Comparison of ENCODE assay signal across 32 cellular contexts in the genomic region with DNA sequence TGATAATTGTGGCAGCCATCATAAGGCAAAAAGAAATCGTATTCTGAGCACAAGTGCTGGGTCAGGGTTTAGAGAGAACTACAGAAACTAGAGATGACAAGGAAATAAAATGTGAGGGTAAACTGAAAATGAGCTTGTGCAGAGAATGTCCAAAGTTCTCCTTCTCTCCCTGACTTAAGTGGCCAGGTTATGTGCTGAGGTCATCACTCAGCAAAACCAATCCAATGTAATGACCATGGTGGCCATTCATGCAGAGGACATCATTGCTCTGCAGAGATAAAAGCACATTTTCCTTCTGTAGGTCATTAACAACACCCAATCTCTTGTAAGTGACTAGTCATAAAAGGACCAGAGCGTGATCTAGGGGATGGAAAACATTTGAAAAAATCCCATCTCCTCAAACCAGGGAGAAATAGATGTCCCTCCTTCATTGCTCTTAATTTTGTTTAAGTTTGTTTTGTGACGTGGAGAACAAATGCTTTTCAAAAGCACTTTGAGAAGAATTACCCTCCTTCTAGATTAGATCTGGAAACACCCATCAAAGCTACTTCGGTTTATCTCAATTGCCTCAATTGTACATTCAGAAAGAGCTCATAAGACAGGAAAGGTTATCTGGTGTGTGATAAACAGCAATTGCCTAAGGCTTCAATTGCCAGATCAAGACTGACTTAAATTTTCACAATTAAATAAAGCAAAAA.
"Had no signal": no experiment of that assay in that cellular context is flagged by ENCODE, and none has a peak within 500 bp of the region (broad histone marks: within the 10 kb centered on the region; RNA-seq: fewer than 3 reads in every experiment).

No MANE protein-coding gene starts in this region.

- H3K36me3 ChIP-seq: colonic mucosa, neural progenitor cell, ovary, thoracic aorta, tibial nerve, upper lobe of right lung, vagina had no signal

- H3K27ac ChIP-seq: colonic mucosa, epithelial cell of prostate, heart right ventricle, neural progenitor cell, ovary, psoas muscle, skin epidermis, thoracic aorta, tibial nerve, upper lobe of right lung, vagina had no signal

- H3K4me3 ChIP-seq: colonic mucosa, heart right ventricle, lung, neural progenitor cell, ovary, psoas muscle, skin epidermis, thoracic aorta, tibial nerve, upper lobe of right lung, vagina had no signal

- H3K4me3 Mint-ChIP-seq: dendritic cell treated with granulocyte-macrophage colony-stimulating factor and Interleukin-4, amounts not matched to agents 40 ng/mL and 50 ng/mL, for 4 days; endodermal cell; immature natural killer cell; memory B cell; naive thymus-derived CD4-positive, alpha-beta T cell; nephron; neural progenitor cell; stimulated activated naive B cell treated with anti-CD40 and anti-IgM and Interleukin-4, amounts not matched to agents 10 μg/mL and 1 μg/mL and 100 μg/mL, for 72 hours; stimulated activated naive CD8-positive, alpha-beta T cell treated with anti-CD3 and anti-CD28 coated beads, Interleukin-15, Interleukin-2, amounts not matched to agents 100 ng/mL and 50 ng/mL, for 24 hours had no signal

- H3K4me1 Mint-ChIP-seq: immature natural killer cell; memory B cell; naive thymus-derived CD4-positive, alpha-beta T cell; nephron; stimulated activated naive B cell treated with anti-CD40 and anti-IgM and Interleukin-4, amounts not matched to agents 10 μg/mL and 1 μg/mL and 100 μg/mL, for 72 hours had no signal

- H3K4me1 ChIP-seq: colonic mucosa, neural progenitor cell, psoas muscle, tibial nerve, upper lobe of right lung, vagina had no signal

- H3K27me3 Mint-ChIP-seq: dendritic cell treated with granulocyte-macrophage colony-stimulating factor and Interleukin-4, amounts not matched to agents 40 ng/mL and 50 ng/mL, for 4 days had no signal

- ATAC-seq: esophagus mucosa; heart right ventricle; naive thymus-derived CD4-positive, alpha-beta T cell; psoas muscle; right cardiac atrium; stimulated activated naive B cell treated with anti-CD40 and anti-IgM and Interleukin-4, amounts not matched to agents 10 μg/mL and 1 μg/mL and 100 μg/mL, for 72 hours; upper lobe of right lung had no signal

- H3K4me2 ChIP-seq: neural progenitor cell had no signal

- H3K27me3 ChIP-seq: colonic mucosa, heart right ventricle, neural progenitor cell, ovary, tibial nerve, upper lobe of right lung, vagina had no signal

- H3K27ac Mint-ChIP-seq: dendritic cell treated with granulocyte-macrophage colony-stimulating factor and Interleukin-4, amounts not matched to agents 40 ng/mL and 50 ng/mL, for 4 days; endodermal cell; immature natural killer cell; memory B cell; naive thymus-derived CD4-positive, alpha-beta T cell; nephron; stimulated activated naive B cell treated with anti-CD40 and anti-IgM and Interleukin-4, amounts not matched to agents 10 μg/mL and 1 μg/mL and 100 μg/mL, for 72 hours; stimulated activated naive CD8-positive, alpha-beta T cell treated with anti-CD3 and anti-CD28 coated beads, Interleukin-15, Interleukin-2, amounts not matched to agents 100 ng/mL and 50 ng/mL, for 24 hours had no signal

- DNase-seq: colonic mucosa; effector CD8-positive, alpha-beta T cell; endodermal cell; foreskin fibroblast; glutamatergic neuron; heart right ventricle; hypothalamus; immature natural killer cell; islet precursor cell; kidney glomerular epithelial cell; naive thymus-derived CD4-positive, alpha-beta T cell; nucleus accumbens; ovary; posterior cingulate gyrus; psoas muscle; right cardiac atrium; stimulated activated CD4-positive, alpha-beta T cell treated with anti-CD3 and anti-CD28 coated beads, Interleukin-15, amount 100 ng/mL, for 24 hours; stimulated activated CD4-positive, alpha-beta T cell treated with anti-CD3 and anti-CD28 coated beads, Interleukin-2, amount 100 ng/mL, for 48 hours; stimulated activated naive B cell treated with anti-CD40 and anti-IgM and Interleukin-4, amounts not matched to agents 10 μg/mL and 1 μg/mL and 100 μg/mL, for 72 hours; upper lobe of right lung had no signal

- H3K36me3 Mint-ChIP-seq: immature natural killer cell; memory B cell; naive thymus-derived CD4-positive, alpha-beta T cell; stimulated activated naive B cell treated with anti-CD40 and anti-IgM and Interleukin-4, amounts not matched to agents 10 μg/mL and 1 μg/mL and 100 μg/mL, for 72 hours had no signal

- H2AFZ ChIP-seq: neural progenitor cell had no signal

- H3K9me3 ChIP-seq: colonic mucosa, heart right ventricle, ovary, psoas muscle, thoracic aorta, tibial nerve, upper lobe of right lung, vagina had no signal

- H3K9me3 Mint-ChIP-seq: dendritic cell treated with granulocyte-macrophage colony-stimulating factor and Interleukin-4, amounts not matched to agents 40 ng/mL and 50 ng/mL, for 4 days; endodermal cell; memory B cell; naive thymus-derived CD4-positive, alpha-beta T cell; nephron; neural progenitor cell; stimulated activated naive B cell treated with anti-CD40 and anti-IgM and Interleukin-4, amounts not matched to agents 10 μg/mL and 1 μg/mL and 100 μg/mL, for 72 hours; stimulated activated naive CD8-positive, alpha-beta T cell treated with anti-CD3 and anti-CD28 coated beads, Interleukin-15, Interleukin-2, amounts not matched to agents 100 ng/mL and 50 ng/mL, for 24 hours had no signal
